8 cellular contexts compared by ENCODE assay signal in the genomic region with DNA sequence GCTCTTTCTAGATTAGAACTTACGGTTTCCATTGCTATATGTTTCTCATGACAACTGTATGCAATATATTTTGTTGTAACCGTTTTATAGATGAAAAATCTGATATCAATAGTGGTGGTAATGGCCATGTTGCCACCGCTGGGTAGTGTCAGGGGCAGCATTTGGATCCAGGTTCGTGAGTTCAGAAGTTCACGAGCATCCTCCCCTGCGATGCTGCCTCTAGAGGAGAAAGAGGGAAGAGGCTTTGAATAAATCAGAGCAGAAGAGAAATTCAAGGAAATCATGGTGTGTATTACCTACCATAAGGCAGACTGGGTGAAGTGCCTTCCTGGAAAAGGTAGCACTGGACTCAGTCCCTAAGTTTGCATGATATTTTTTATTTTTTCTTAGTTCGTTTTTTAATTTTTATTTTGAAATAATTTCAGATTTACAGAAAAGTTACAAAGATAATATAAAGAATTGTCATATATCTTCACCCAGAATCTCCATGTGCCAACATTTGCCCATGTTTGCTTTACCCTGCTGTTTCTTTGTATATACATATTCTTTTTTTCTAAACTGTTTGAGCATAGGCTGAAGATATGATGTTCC. TPM values are rescaled to one million over a fixed set of nuclear protein-coding genes. Genes with fewer than 3 reads are reported as not detected.
A peak's percentile ranks its signal among the peaks of the same experiment; 100 is the strongest.
DNase-seq lines count a peak whose midpoint lies in the region; ATAC-seq and TF ChIP-seq lines count a peak whose summit lies in the region.

No MANE protein-coding gene starts in this region.

- TF ChIP-seq CTCF in AG10803 (conservative IDR thresholded peaks at IDR 0.05; ENCODE audit: low read length) = peak; percentile 79
- TF ChIP-seq CTCF in GM12873 (IDR thresholded peaks at IDR 0.05; ENCODE audit: insufficient read depth, low read depth, low read length, missing control alignments) = peak; percentile 77
- peak; percentile 64 for TF ChIP-seq CTCF in activated CD8-positive, alpha-beta T cell treated with anti-CD3 and anti-CD28 coated beads for 36 hours (IDR thresholded peaks at IDR 0.05)
- TF ChIP-seq CTCF in thoracic aorta (IDR thresholded peaks at IDR 0.05) = peak; percentile 73

- no peak overlapping the region for H3K27ac ChIP-seq in thoracic aorta

- CTCF ChIA-PET in activated CD8-positive, alpha-beta T cell treated with anti-CD3 and anti-CD28 coated beads for 36 hours (lab: Charles Lee) = interaction anchor here (1.0 to 1.3 kb wide), 3 partner anchors 9 to 18 kb away, joined by 3 read pairs; no protein-coding TSS in a partner anchor

- no peaks in the 10 kb centered on the region for H3K36me3 Mint-ChIP-seq in activated CD8-positive, alpha-beta T cell treated with anti-CD3 and anti-CD28 coated beads for 36 hours (ENCODE audit: low read depth)

- peaks cover 67% of the 10 kb centered on the region for H3K27me3 Mint-ChIP-seq in activated CD8-positive, alpha-beta T cell treated with anti-CD3 and anti-CD28 coated beads for 36 hours

- H3K27ac Mint-ChIP-seq in activated CD8-positive, alpha-beta T cell treated with anti-CD3 and anti-CD28 coated beads for 36 hours = no peak overlapping the region

- H3K4me1 ChIP-seq in thoracic aorta (ENCODE audit: control insufficient read depth in 1 of 2, low read depth in 2 of 2) = peaks cover 10 to 13% of the 10 kb centered on the region in 2 donors

- H3K36me3 ChIP-seq in thoracic aorta = no peaks in the 10 kb centered on the region

- H3K9me3 ChIP-seq in thoracic aorta = no peaks in the 10 kb centered on the region

- H3K9me3 Mint-ChIP-seq in activated CD8-positive, alpha-beta T cell treated with anti-CD3 and anti-CD28 coated beads for 36 hours = no peaks in the 10 kb centered on the region

- peak; percentile 21 for DNase-seq in AG10803 (ENCODE audit: low read depth)
- peak; percentile 50 for DNase-seq in NCI-H2107 (lab: John Stamatoyannopoulos, UW)
- DNase-seq in activated CD8-positive, alpha-beta T cell treated with anti-CD3 and anti-CD28 coated beads for 36 hours = peak; percentile 47
- DNase-seq in iPS-NIHi11 (ENCODE audit: low spot score) = peak; percentile 62
- DNase-seq in thoracic aorta (ENCODE audit: low spot score) = no peak
- DNase-seq in GDM1 (lab: John Stamatoyannopoulos, UW) = no peak

- H3K4me3 Mint-ChIP-seq in activated CD8-positive, alpha-beta T cell treated with anti-CD3 and anti-CD28 coated beads for 36 hours = no peak overlapping the region

- peaks cover 11% of the 10 kb centered on the region for H3K4me1 Mint-ChIP-seq in activated CD8-positive, alpha-beta T cell treated with anti-CD3 and anti-CD28 coated beads for 36 hours (ENCODE audit: low read depth)

- intact Hi-C loops in activated CD8-positive, alpha-beta T cell treated with anti-CD3 and anti-CD28 coated beads for 36 hours (cut with micrococcal nuclease) = no loop called here

- H3K4me3 ChIP-seq in AG10803 (ENCODE audit: low read length) (no peak overlapping the region), thoracic aorta (no peak overlapping the region)

- POLR2A ChIA-PET in activated CD8-positive, alpha-beta T cell treated with anti-CD3 and anti-CD28 coated beads for 36 hours (lab: Charles Lee) = interaction anchor here (0.8 kb wide), 1 partner anchor 31 kb away, joined by 3 read pairs; no protein-coding TSS in a partner anchor

- no peaks in the 10 kb centered on the region for H3K27me3 ChIP-seq in thoracic aorta (replicated peaks; ENCODE audit: insufficient read depth)

- ATAC-seq in activated CD8-positive, alpha-beta T cell treated with anti-CD3 and anti-CD28 coated beads for 36 hours = no peak
- ATAC-seq in thoracic aorta (ENCODE audit: insufficient number of reproducible peaks, low FRiP score, low read depth) (no peak), GM19351 (IDR thresholded peaks at IDR 0.05; ENCODE audit: unreplicated experiment) (no peak)

RNA-seq across cellular contexts. Expression of gene ZBTB7C, which starts 3.3 kb away (rescaled TPM):
- not detected for total RNA-seq in activated CD8-positive, alpha-beta T cell treated with anti-CD3 and anti-CD28 coated beads for 36 hours
- 10 to 100 TPM in 1 of 2 donors, 1 to 10 TPM in 1; 9.6 to 10.9 TPM for total RNA-seq in thoracic aorta

Comparison
In these comparisons a context has a peak if more than half of its experiments do, and no peak if none do; other contexts are left out.
1. DNase-seq: peak in AG10803 (single experiment), NCI-H2107 (single experiment), activated CD8-positive, alpha-beta T cell treated with anti-CD3 and anti-CD28 coated beads for 36 hours (single experiment) and iPS-NIHi11 (single experiment); none in thoracic aorta (single experiment) and GDM1 (single experiment).
2. RNA of gene ZBTB7C, which starts 3.3 kb away (total RNA-seq): 9.6 to 10.9 TPM in thoracic aorta; not detected in activated CD8-positive, alpha-beta T cell treated with anti-CD3 and anti-CD28 coated beads for 36 hours; every median in the first group is over 10 times any median in the second.
3. Peak in every context shown above with its lines, with median percentiles within 50 percentile points of each other: CTCF ChIP-seq.